Comparison of ENCODE assay signal across 8 cellular contexts in genomic region chr1:19288324-19289241, GRCh38. TPM values are rescaled to one million over a fixed set of nuclear protein-coding genes. Genes with fewer than 3 reads are reported as not detected.
DNase-seq lines count a peak whose midpoint lies in the region; ATAC-seq, FAIRE-seq and TF ChIP-seq lines count a peak whose summit lies in the region.
"Not testable (repeated sequence)": the region's sequence is repeated elsewhere in the genome, so short reads cannot be mapped to it uniquely, and the experiment has no call there.

AKR7A3 (minus strand) TSS chr1:19288770; CDS start chr1:19288709, 61 bp downstream.

- not testable (repeated sequence) for H3K9me3 ChIP-seq in endothelial cell of umbilical vein (replicated peaks; ENCODE audit: control insufficient read depth, insufficient read depth, low read length)

- not testable (repeated sequence) for H3K27ac ChIP-seq in endothelial cell of umbilical vein (ENCODE audit: insufficient read depth, low read depth, low read length)

- H3K27ac Mint-ChIP-seq in IgD-negative memory B cell; activated naive CD4-positive, alpha-beta T cell treated with anti-CD3 and anti-CD28 coated beads, Interleukin-2, amount 50 U/mL, for 72 hours: not testable (repeated sequence)

- H3K9ac ChIP-seq in endothelial cell of umbilical vein (replicated peaks; ENCODE audit: extremely low read depth, insufficient read depth, low read length), result not testable (repeated sequence)

- POLR2A ChIA-PET in BJ (lab: Charles Lee), result interaction anchor here (0.6 kb wide), 1 partner anchor 197 kb away, joined by 3 read pairs; the partner anchor contains the start of gene CAPZB
- POLR2A ChIA-PET in endothelial cell of umbilical vein (lab: Charles Lee), result not testable (repeated sequence)

- not testable (repeated sequence) for TF ChIP-seq CTCF in BJ (IDR thresholded peaks at IDR 0.05; ENCODE audit: insufficient read depth, low read depth, low read length); endothelial cell of umbilical vein (IDR thresholded peaks at IDR 0.05; ENCODE audit: extremely low read depth in 1 of 2, insufficient read depth in 1 of 2, low read depth in 1 of 2, low read length in 2 of 2)

- H3K36me3 ChIP-seq in BJ (ENCODE audit: control insufficient read depth, insufficient read depth, low read length); endothelial cell of umbilical vein (ENCODE audit: control insufficient read depth in 2 of 2, extremely low read depth in 1 of 2, insufficient read depth in 2 of 2, low read length in 2 of 2): not testable (repeated sequence)

- intact Hi-C loops in endothelial cell of umbilical vein (cut with micrococcal nuclease), result not testable (repeated sequence)

- not testable (repeated sequence) for H3K79me2 ChIP-seq in endothelial cell of umbilical vein (ENCODE audit: control insufficient read depth, insufficient read depth, low read length)

- peak within 1 kb of the TSS; percentile 42 for H3K4me3 ChIP-seq in BJ (ENCODE audit: low read depth, low read length)
- H3K4me3 ChIP-seq in endothelial cell of umbilical vein (replicated peaks in 1 of 3; ENCODE audit: insufficient read depth in 1 of 3, low read depth in 1 of 3, low read length in 3 of 3), result peak within 1 kb of the TSS; percentile 25 to 54 (median 36)

- not testable (repeated sequence) for H3K4me1 Mint-ChIP-seq in IgD-negative memory B cell

- ATAC-seq in activated naive CD4-positive, alpha-beta T cell treated with anti-CD3 and anti-CD28 coated beads, Interleukin-2, amount 50 U/mL, for 72 hours, result peak; percentile 95

- CTCF ChIA-PET in BJ (lab: Yijun Ruan, JAX); endothelial cell of umbilical vein (lab: Charles Lee): not testable (repeated sequence)

- H3K9me3 Mint-ChIP-seq in IgD-negative memory B cell; activated naive CD4-positive, alpha-beta T cell treated with anti-CD3 and anti-CD28 coated beads, Interleukin-2, amount 50 U/mL, for 72 hours: not testable (repeated sequence)

- BruUV-seq in endothelial cell of umbilical vein (replicated peaks; lab: Mats Ljungman, UMichigan), result not testable (repeated sequence)

- H3K4me2 ChIP-seq in endothelial cell of umbilical vein (ENCODE audit: insufficient read depth, low read length), result peak within 1 kb of the TSS; percentile 86

- not testable (repeated sequence) for H3K9me1 ChIP-seq in endothelial cell of umbilical vein (replicated peaks; ENCODE audit: control insufficient read depth, extremely low read depth, insufficient read depth, low read length)

- not testable (repeated sequence) for H4K20me1 ChIP-seq in endothelial cell of umbilical vein (replicated peaks; ENCODE audit: control insufficient read depth, extremely low read depth, insufficient read depth, low read length)

- DNase-seq in BJ (ENCODE audit: low read depth), result not testable (repeated sequence)
- peak; percentile 6 to 27 (median 22) for DNase-seq in activated CD4-positive, CD25-positive, alpha-beta regulatory T cell (lab: John Stamatoyannopoulos, UW)
- peak in 1 of 2 donors; percentile 64 for DNase-seq in activated naive CD4-positive, alpha-beta T cell treated with anti-CD3 and anti-CD28 coated beads, Interleukin-2, amount 50 U/mL, for 72 hours (ENCODE audit: low spot score in 2 of 2)
- peak; percentile 28 for DNase-seq in endothelial cell of umbilical vein (ENCODE audit: low read depth, low spot score)
- DNase-seq in iris pigment epithelial cell (ENCODE audit: low read depth), result peak; percentile 23
- DNase-seq in pons (ENCODE audit: low spot score), result peak; percentile 19
- DNase-seq in stimulated activated CD8-positive, alpha-beta memory T cell treated with anti-CD3 and anti-CD28 coated beads, Interleukin-7, amount 100 ng/mL, for 48 hours (ENCODE audit: extremely low read depth in 1 of 2, low read depth in 1 of 2), result peak; percentile 40 to 41

- H3K4me3 Mint-ChIP-seq in IgD-negative memory B cell, result peak within 1 kb of the TSS; percentile 60 to 87 (median 74)

- peak within 1 kb of the TSS; percentile 99 for H2AFZ ChIP-seq in endothelial cell of umbilical vein (ENCODE audit: low read depth, low read length)

- H3K36me3 Mint-ChIP-seq in IgD-negative memory B cell, result not testable (repeated sequence)
- H3K36me3 Mint-ChIP-seq in activated naive CD4-positive, alpha-beta T cell treated with anti-CD3 and anti-CD28 coated beads, Interleukin-2, amount 50 U/mL, for 72 hours, result peaks cover 11 to 19% of the 10 kb centered on the region in 2 donors

- not testable (repeated sequence) for TF ChIP-seq POLR2A in endothelial cell of umbilical vein (IDR thresholded peaks at IDR 0.05; ENCODE audit: low read depth, low read length)

- H3K4me1 ChIP-seq in endothelial cell of umbilical vein (ENCODE audit: control insufficient read depth, extremely low read depth, insufficient read depth, low read length), result not testable (repeated sequence)

- peak; percentile 77 for FAIRE-seq in endothelial cell of umbilical vein (lab: Jason Lieb, UNC)

- H3K27me3 ChIP-seq in BJ (ENCODE audit: control insufficient read depth, insufficient read depth, low read length); endothelial cell of umbilical vein (ENCODE audit: control insufficient read depth in 2 of 2, insufficient read depth in 2 of 2, low read length in 2 of 2): not testable (repeated sequence)

- not testable (repeated sequence) for H3K27me3 Mint-ChIP-seq in IgD-negative memory B cell

- dilution Hi-C loops in endothelial cell of umbilical vein (cut with MboI; ENCODE audit: extremely low pct_ligation_motif_present, low sequenced_read_pairs), result not testable (repeated sequence)

RNA-seq across cellular contexts. Expression of gene AKR7A3, which starts in this region (rescaled TPM):
- polyA plus RNA-seq in BJ (2011; rRNA removed) (0.16 and 0.37 TPM in 2 replicates), IgD-negative memory B cell (0.20 TPM), endothelial cell of umbilical vein (0.50 and 0.51 TPM in 2 replicates)
- 0.31 TPM in 1 of 2 replicates, not detected in the other for polyA minus RNA-seq in BJ (2011; rRNA and poly(A)+ RNA removed)
- under 1 TPM; 0.68 to 0.93 TPM for total RNA-seq in activated naive CD4-positive, alpha-beta T cell treated with anti-CD3 and anti-CD28 coated beads, Interleukin-2, amount 50 U/mL, for 72 hours
- 0.49 and 0.85 TPM in 2 replicates for total RNA-seq in endothelial cell of umbilical vein
- 0.17 TPM in 2 replicates for polyA plus RNA-seq in endothelial cell of umbilical vein (2011; cell fraction: cytosol; rRNA removed)
- 1.6 and 2.2 TPM in 2 replicates for polyA plus RNA-seq in endothelial cell of umbilical vein (2011; cell fraction: nucleus; rRNA removed)
- polyA plus RNA-seq in endothelial cell of umbilical vein (2012), result 0.09 and 0.15 TPM in 2 replicates
- polyA minus RNA-seq in endothelial cell of umbilical vein, result 0.38 and 0.56 TPM in 2 replicates
- polyA minus RNA-seq in endothelial cell of umbilical vein (2011; cell fraction: cytosol; rRNA and poly(A)+ RNA removed), result not detected
- 1.0 and 1.2 TPM in 2 replicates for polyA minus RNA-seq in endothelial cell of umbilical vein (2011; cell fraction: nucleus; rRNA and poly(A)+ RNA removed)

Comparison
In these comparisons a context has a peak if more than half of its experiments do, and no peak if none do; other contexts are left out.
1. Peak in ATAC-seq in activated naive CD4-positive, alpha-beta T cell treated with anti-CD3 and anti-CD28 coated beads, Interleukin-2, amount 50 U/mL, for 72 hours; RNA of the gene not detected or under 1 TPM.